ENCODE assay signal across 23 cellular contexts in the genomic region with DNA sequence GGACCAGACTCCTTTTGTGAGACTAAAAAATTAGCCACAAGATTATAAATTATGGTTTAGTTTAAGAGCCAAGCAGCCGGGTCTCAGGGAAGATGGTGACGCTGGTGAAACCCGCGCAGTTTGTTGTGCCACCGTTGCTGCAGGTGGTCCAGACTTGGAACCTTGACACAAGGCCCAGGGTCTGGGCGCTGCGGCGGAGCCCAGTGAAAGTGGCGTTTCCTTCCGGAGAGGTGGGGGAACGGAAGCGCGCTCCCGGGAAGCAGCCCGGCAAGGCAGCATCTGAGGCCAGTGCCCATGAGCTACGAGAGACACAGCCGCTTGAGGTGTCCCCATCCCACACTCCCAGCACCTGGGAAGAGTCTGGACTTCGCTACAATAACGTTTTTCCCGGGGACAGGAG.
DNase-seq lines count a peak whose midpoint lies in the region; ATAC-seq, FAIRE-seq and TF ChIP-seq lines count a peak whose summit lies in the region.
"Had no signal": no experiment of that assay in that cellular context is flagged by ENCODE, and none has a peak within 500 bp of the region (broad histone marks: within the 10 kb centered on the region; RNA-seq: fewer than 3 reads in every experiment).

No MANE protein-coding gene starts in this region.

- H3F3A ChIP-seq in GM23338 (replicated peaks; ENCODE audit: low read depth) (peaks cover 8% of the 10 kb centered on the region; the same call in 1 of the 2 replicates), neural progenitor cell (ENCODE audit: low read depth) (peaks cover 6% of the 10 kb centered on the region)

- H3K4me1 Mint-ChIP-seq in GM23338 (peaks cover 21% of the 10 kb centered on the region), neural progenitor cell (peaks cover 6% of the 10 kb centered on the region)
- H3K4me1 Mint-ChIP-seq: B cell; CD4-positive, CD25-positive, alpha-beta regulatory T cell had no signal

- CTCF ChIA-PET in K562 (lab: Yijun Ruan, JAX; ENCODE audit: low intra/inter-chr PET ratio), result no interaction called here

- 38% methylated on average over 17 of the region's 20 CpGs for WGBS in K562 (ENCODE audit: insufficient coverage, low coverage, missing lambda C conversion rate)
- WGBS in testis, 2 donors, result 72 to 77% methylated on average over 12 to 20 of the region's 20 CpGs

- H3K27me3 Mint-ChIP-seq in GM23338 (ENCODE audit: insufficient read depth, low read depth, poor library complexity), result no peaks in the 10 kb centered on the region
- peaks cover 6% of the 10 kb centered on the region for H3K27me3 Mint-ChIP-seq in neural progenitor cell (ENCODE audit: insufficient read depth, low read depth)

- no peak for TF ChIP-seq POLR2A in K562 (conservative IDR thresholded peaks at IDR 0.05)
- TF ChIP-seq POLR2A in testis (IDR thresholded peaks at IDR 0.05), result no peak

- H3K79me2 ChIP-seq in GM23338 (replicated peaks; ENCODE audit: insufficient read depth) (no peaks in the 10 kb centered on the region), K562 (ENCODE audit: control insufficient read depth, insufficient read depth, low read length) (no peaks in the 10 kb centered on the region), neural progenitor cell (ENCODE audit: low read depth) (no peaks in the 10 kb centered on the region)

- H3K27ac Mint-ChIP-seq in GM23338, result no peak overlapping the region
- H3K27ac Mint-ChIP-seq in neural progenitor cell, result peak overlapping the region; percentile 37
- H3K27ac Mint-ChIP-seq: B cell; CD4-positive, CD25-positive, alpha-beta regulatory T cell; CD8-positive, alpha-beta T cell had no signal

- H3K36me3 ChIP-seq in GM23338 (ENCODE audit: insufficient read depth) (no peaks in the 10 kb centered on the region), K562 (ENCODE audit: control insufficient read depth, insufficient read depth, low read length) (no peaks in the 10 kb centered on the region), neural progenitor cell (no peaks in the 10 kb centered on the region), testis (ENCODE audit: low read depth, missing control alignments) (no peaks in the 10 kb centered on the region)
- H3K36me3 ChIP-seq: BLaER1 had no signal

- no peak overlapping the region for H3K4me2 ChIP-seq in GM23338
- peak overlapping the region; percentile 25; the same call in 1 of the 2 replicates for H3K4me2 ChIP-seq in K562 (ENCODE audit: insufficient read depth, low read length)
- no peak overlapping the region for H3K4me2 ChIP-seq in neural progenitor cell
- H3K4me2 ChIP-seq: BLaER1 had no signal

- H3K27ac ChIP-seq in GM23338 (ENCODE audit: low read depth) (no peak overlapping the region), K562 (ENCODE audit: extremely low read depth, low read depth, low read length) (no peak overlapping the region), neural progenitor cell (no peak overlapping the region), testis (no peak overlapping the region)
- H3K27ac ChIP-seq: 22Rv1, BLaER1, C4-2B, GM23248 had no signal

- H3K9me3 Mint-ChIP-seq in GM23338, result peaks cover 8% of the 10 kb centered on the region; the same call in 2 of the 3 replicates
- H3K9me3 Mint-ChIP-seq in neural progenitor cell, result peaks cover 15% of the 10 kb centered on the region

- H3K4me3 ChIP-seq in GM23338 (no peak overlapping the region), K562 (no peak overlapping the region), neural progenitor cell (no peak overlapping the region), testis (peak overlapping the region; percentile 7 to 31)
- H3K4me3 ChIP-seq: BLaER1, GM23248 had no signal

- H2AFZ ChIP-seq in GM23338, result peak overlapping the region; percentile 43; the same call in 1 of the 2 replicates
- 0 out of 2 replicates have a peak overlapping the region, but pooled peaks have one; percentile 32 for H2AFZ ChIP-seq in K562 (ENCODE audit: low read depth, low read length)
- no peak overlapping the region for H2AFZ ChIP-seq in neural progenitor cell (replicated peaks)
- H2AFZ ChIP-seq: GM23248 had no signal

- H3K36me3 Mint-ChIP-seq in GM23338 (ENCODE audit: low read depth) (peaks cover 9% of the 10 kb centered on the region; the same call in 2 of the 3 replicates), neural progenitor cell (peaks cover 6% of the 10 kb centered on the region)
- H3K36me3 Mint-ChIP-seq: CD4-positive, CD25-positive, alpha-beta regulatory T cell; CD8-positive, alpha-beta T cell had no signal

- FAIRE-seq in K562 (lab: Jason Lieb, UNC), result no peak
- FAIRE-seq: A204.1, G401.6, GM12892, GM19239, H54 had no signal

- ATAC-seq in GM23338 (no peak), K562 (no peak), HG03442 (IDR thresholded peaks at IDR 0.05; ENCODE audit: unreplicated experiment) (no peak)
- ATAC-seq: CD8-positive, alpha-beta T cell had no signal

- TF ChIP-seq CTCF in GM23338 (conservative IDR thresholded peaks at IDR 0.05; ENCODE audit: low read depth in 2 of 2) (no peak), K562 (IDR thresholded peaks at IDR 0.05 in 2 of 3, conservative IDR thresholded peaks at IDR 0.05 in 1 of 3; ENCODE audit: insufficient read depth in 2 of 3, low read depth in 1 of 3, low read length in 3 of 3) (no peak), neural progenitor cell (IDR thresholded peaks at IDR 0.05) (no peak), testis (IDR thresholded peaks at IDR 0.05) (no peak)

- H3K9ac ChIP-seq in K562 (ENCODE audit: insufficient read depth in 1 of 2, low read depth in 2 of 2, low read length in 2 of 2) (peak overlapping the region in 1 of 2 experiments; percentile 17; a peak in 1 of 4 replicates), neural progenitor cell (no peak overlapping the region)
- H3K9ac ChIP-seq: BLaER1, GM23248 had no signal

- no peak for DNase-seq in GM23338 (ENCODE audit: low spot score)
- DNase-seq in K562 (ENCODE audit: extremely low read depth in 1 of 4, low spot score in 3 of 4), result no peak
- DNase-seq in neural progenitor cell (ENCODE audit: low spot score), result no peak
- peak; percentile 17 for DNase-seq in testis
- no peak for DNase-seq in stimulated activated CD4-positive, alpha-beta T cell treated with anti-CD3 and anti-CD28 coated beads, Interleukin-4, amount 100 ng/mL, for 24 hours
- DNase-seq in cortex of kidney (lab: John Stamatoyannopoulos, UW), result no peak
- DNase-seq: Caco-2; CD4-positive, CD25-positive, alpha-beta regulatory T cell; CD8-positive, alpha-beta T cell; DMS153; DND-41; GM23248; HCEC 1CT had no signal

- TF ChIP-seq EP300 in K562 (IDR thresholded peaks at IDR 0.05; ENCODE audit: low read length), result no peak

- TF ChIP-seq RAD21 in K562 (CRISPR knock-in tag; conservative IDR thresholded peaks at IDR 0.05 in 1 of 2, IDR thresholded peaks at IDR 0.05 in 1 of 2), result no peak

- no peaks in the 10 kb centered on the region for H4K20me1 ChIP-seq in GM23338 (replicated peaks; ENCODE audit: insufficient read depth)
- no peaks in the 10 kb centered on the region for H4K20me1 ChIP-seq in K562 (replicated peaks; ENCODE audit: control insufficient read depth, insufficient read depth, low read length)
- no peaks in the 10 kb centered on the region for H4K20me1 ChIP-seq in neural progenitor cell (ENCODE audit: low read depth)
- H4K20me1 ChIP-seq: BLaER1 had no signal

- H3K4me3 Mint-ChIP-seq in GM23338 (no peak overlapping the region), neural progenitor cell (no peak overlapping the region)
- H3K4me3 Mint-ChIP-seq: B cell; CD4-positive, CD25-positive, alpha-beta regulatory T cell; CD8-positive, alpha-beta T cell had no signal

- H3K9me3 ChIP-seq in K562 (replicated peaks; ENCODE audit: control insufficient read depth, insufficient read depth, low read depth, low read length) (no peaks in the 10 kb centered on the region), neural progenitor cell (ENCODE audit: low read depth) (no peaks in the 10 kb centered on the region), testis (no peaks in the 10 kb centered on the region)

- intact Hi-C loops in K562 (cut with micrococcal nuclease) (no loop called here), testis (cut with DNase I; ENCODE audit: low total_unique reads) (no loop called here)

- no peaks in the 10 kb centered on the region for H3K9me1 ChIP-seq in K562 (ENCODE audit: control insufficient read depth, insufficient read depth, low read length)

- H3K9me2 ChIP-seq in GM23338 (ENCODE audit: insufficient read depth), result no peaks in the 10 kb centered on the region

- H3K4me1 ChIP-seq in GM23338 (ENCODE audit: insufficient read depth), result peaks cover 25% of the 10 kb centered on the region
- peaks cover 0 to 4% of the 10 kb centered on the region in 2 experiments; a peak in 1 of 5 replicates for H3K4me1 ChIP-seq in K562 (replicated peaks in 1 of 2; ENCODE audit: control insufficient read depth in 2 of 2, insufficient read depth in 2 of 2, low read length in 2 of 2)
- H3K4me1 ChIP-seq in neural progenitor cell, result peaks cover 3% of the 10 kb centered on the region
- peaks cover 5% of the 10 kb centered on the region for H3K4me1 ChIP-seq in testis
- H3K4me1 ChIP-seq: BLaER1 had no signal

- POLR2A ChIA-PET in K562 (lab: Yijun Ruan, JAX), result no interaction called here

- in situ Hi-C loops in K562 (cut with MboI), result no loop called here

- no TSS peak for BruUV-seq in K562 (replicated peaks; lab: Mats Ljungman, UMichigan)

- H3K27me3 ChIP-seq in GM23338 (ENCODE audit: insufficient read depth), result no peaks in the 10 kb centered on the region
- peaks cover 2 to 20% of the 10 kb centered on the region in 2 experiments; a peak in 4 of 5 replicates for H3K27me3 ChIP-seq in K562 (ENCODE audit: control insufficient read depth in 2 of 2, insufficient read depth in 2 of 2, low read length in 2 of 2)
- H3K27me3 ChIP-seq in neural progenitor cell, result no peaks in the 10 kb centered on the region
- H3K27me3 ChIP-seq in testis, result no peaks in the 10 kb centered on the region
- H3K27me3 ChIP-seq: BLaER1 had no signal

TF ChIP-seq in GM23338, 12 proteins besides CTCF, POLR2A, EP300 and RAD21 (continues in another document):
- TF ChIP-seq, protein P1, sequence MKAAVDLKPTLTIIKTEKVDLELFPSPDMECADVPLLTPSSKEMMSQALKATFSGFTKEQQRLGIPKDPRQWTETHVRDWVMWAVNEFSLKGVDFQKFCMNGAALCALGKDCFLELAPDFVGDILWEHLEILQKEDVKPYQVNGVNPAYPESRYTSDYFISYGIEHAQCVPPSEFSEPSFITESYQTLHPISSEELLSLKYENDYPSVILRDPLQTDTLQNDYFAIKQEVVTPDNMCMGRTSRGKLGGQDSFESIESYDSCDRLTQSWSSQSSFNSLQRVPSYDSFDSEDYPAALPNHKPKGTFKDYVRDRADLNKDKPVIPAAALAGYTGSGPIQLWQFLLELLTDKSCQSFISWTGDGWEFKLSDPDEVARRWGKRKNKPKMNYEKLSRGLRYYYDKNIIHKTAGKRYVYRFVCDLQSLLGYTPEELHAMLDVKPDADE (IDR thresholded peaks at IDR 0.05), result no peak

Comparison
In these comparisons a context has a peak if more than half of its experiments do, and no peak if none do; other contexts are left out.
1. H3K4me3 ChIP-seq: peak in testis (2 of 2); none in GM23338 (single experiment), K562 (single experiment) and neural progenitor cell (single experiment).